In the genomic region with DNA sequence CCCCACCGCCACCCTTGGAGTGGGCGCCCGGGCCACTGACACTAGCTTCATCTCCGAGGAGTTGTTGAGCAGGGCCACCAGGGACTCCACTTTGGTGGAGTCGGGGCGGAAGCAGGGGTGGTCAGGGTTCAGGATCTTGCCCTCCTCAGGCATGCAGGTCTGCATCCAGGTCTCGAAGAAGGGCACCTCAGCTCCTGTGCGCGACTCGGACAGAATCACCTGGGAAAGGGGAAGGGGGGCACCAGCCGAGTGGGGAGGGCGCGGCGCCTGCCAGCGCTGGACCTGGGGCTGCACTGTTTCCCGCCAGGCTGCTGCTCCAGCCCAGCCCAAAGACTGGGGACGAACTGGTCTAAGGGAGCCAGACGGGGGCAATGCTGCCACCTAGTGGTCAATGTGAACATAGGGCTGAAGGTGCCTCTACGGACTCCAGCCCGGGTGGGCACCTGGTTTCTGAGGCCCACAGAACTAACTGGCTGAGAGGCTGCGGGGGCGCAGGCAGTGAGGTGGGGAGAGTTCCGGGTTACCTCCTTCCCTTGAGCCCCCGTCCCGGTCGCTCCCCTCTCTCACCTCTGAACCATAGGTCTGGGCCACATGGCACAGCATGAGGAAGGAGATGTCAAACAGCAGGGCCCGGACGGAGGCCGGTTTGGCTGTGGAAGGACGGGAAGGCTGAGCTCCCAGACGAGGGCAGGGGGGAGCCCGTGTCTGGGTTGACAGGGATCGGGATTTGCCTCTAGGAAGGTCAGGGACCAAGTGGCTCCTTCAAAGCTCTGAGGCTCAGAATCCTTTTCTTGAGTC, we compare ENCODE assay signal across 1 cellular context.
TF ChIP-seq lines count a peak whose summit lies in the region.

No MANE protein-coding gene starts in this region.

TF ChIP-seq in K562, 482 proteins besides CTCF, POLR2A, EP300 and RAD21 (continued from another document):
- TF ChIP-seq, protein P1, sequence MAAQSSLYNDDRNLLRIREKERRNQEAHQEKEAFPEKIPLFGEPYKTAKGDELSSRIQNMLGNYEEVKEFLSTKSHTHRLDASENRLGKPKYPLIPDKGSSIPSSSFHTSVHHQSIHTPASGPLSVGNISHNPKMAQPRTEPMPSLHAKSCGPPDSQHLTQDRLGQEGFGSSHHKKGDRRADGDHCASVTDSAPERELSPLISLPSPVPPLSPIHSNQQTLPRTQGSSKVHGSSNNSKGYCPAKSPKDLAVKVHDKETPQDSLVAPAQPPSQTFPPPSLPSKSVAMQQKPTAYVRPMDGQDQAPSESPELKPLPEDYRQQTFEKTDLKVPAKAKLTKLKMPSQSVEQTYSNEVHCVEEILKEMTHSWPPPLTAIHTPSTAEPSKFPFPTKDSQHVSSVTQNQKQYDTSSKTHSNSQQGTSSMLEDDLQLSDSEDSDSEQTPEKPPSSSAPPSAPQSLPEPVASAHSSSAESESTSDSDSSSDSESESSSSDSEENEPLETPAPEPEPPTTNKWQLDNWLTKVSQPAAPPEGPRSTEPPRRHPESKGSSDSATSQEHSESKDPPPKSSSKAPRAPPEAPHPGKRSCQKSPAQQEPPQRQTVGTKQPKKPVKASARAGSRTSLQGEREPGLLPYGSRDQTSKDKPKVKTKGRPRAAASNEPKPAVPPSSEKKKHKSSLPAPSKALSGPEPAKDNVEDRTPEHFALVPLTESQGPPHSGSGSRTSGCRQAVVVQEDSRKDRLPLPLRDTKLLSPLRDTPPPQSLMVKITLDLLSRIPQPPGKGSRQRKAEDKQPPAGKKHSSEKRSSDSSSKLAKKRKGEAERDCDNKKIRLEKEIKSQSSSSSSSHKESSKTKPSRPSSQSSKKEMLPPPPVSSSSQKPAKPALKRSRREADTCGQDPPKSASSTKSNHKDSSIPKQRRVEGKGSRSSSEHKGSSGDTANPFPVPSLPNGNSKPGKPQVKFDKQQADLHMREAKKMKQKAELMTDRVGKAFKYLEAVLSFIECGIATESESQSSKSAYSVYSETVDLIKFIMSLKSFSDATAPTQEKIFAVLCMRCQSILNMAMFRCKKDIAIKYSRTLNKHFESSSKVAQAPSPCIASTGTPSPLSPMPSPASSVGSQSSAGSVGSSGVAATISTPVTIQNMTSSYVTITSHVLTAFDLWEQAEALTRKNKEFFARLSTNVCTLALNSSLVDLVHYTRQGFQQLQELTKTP (IDR thresholded peaks at IDR 0.05; ENCODE audit: low read depth in 1 of 2, partially characterized antibody in 2 of 2), result no peak
- TF ChIP-seq, protein P2, sequence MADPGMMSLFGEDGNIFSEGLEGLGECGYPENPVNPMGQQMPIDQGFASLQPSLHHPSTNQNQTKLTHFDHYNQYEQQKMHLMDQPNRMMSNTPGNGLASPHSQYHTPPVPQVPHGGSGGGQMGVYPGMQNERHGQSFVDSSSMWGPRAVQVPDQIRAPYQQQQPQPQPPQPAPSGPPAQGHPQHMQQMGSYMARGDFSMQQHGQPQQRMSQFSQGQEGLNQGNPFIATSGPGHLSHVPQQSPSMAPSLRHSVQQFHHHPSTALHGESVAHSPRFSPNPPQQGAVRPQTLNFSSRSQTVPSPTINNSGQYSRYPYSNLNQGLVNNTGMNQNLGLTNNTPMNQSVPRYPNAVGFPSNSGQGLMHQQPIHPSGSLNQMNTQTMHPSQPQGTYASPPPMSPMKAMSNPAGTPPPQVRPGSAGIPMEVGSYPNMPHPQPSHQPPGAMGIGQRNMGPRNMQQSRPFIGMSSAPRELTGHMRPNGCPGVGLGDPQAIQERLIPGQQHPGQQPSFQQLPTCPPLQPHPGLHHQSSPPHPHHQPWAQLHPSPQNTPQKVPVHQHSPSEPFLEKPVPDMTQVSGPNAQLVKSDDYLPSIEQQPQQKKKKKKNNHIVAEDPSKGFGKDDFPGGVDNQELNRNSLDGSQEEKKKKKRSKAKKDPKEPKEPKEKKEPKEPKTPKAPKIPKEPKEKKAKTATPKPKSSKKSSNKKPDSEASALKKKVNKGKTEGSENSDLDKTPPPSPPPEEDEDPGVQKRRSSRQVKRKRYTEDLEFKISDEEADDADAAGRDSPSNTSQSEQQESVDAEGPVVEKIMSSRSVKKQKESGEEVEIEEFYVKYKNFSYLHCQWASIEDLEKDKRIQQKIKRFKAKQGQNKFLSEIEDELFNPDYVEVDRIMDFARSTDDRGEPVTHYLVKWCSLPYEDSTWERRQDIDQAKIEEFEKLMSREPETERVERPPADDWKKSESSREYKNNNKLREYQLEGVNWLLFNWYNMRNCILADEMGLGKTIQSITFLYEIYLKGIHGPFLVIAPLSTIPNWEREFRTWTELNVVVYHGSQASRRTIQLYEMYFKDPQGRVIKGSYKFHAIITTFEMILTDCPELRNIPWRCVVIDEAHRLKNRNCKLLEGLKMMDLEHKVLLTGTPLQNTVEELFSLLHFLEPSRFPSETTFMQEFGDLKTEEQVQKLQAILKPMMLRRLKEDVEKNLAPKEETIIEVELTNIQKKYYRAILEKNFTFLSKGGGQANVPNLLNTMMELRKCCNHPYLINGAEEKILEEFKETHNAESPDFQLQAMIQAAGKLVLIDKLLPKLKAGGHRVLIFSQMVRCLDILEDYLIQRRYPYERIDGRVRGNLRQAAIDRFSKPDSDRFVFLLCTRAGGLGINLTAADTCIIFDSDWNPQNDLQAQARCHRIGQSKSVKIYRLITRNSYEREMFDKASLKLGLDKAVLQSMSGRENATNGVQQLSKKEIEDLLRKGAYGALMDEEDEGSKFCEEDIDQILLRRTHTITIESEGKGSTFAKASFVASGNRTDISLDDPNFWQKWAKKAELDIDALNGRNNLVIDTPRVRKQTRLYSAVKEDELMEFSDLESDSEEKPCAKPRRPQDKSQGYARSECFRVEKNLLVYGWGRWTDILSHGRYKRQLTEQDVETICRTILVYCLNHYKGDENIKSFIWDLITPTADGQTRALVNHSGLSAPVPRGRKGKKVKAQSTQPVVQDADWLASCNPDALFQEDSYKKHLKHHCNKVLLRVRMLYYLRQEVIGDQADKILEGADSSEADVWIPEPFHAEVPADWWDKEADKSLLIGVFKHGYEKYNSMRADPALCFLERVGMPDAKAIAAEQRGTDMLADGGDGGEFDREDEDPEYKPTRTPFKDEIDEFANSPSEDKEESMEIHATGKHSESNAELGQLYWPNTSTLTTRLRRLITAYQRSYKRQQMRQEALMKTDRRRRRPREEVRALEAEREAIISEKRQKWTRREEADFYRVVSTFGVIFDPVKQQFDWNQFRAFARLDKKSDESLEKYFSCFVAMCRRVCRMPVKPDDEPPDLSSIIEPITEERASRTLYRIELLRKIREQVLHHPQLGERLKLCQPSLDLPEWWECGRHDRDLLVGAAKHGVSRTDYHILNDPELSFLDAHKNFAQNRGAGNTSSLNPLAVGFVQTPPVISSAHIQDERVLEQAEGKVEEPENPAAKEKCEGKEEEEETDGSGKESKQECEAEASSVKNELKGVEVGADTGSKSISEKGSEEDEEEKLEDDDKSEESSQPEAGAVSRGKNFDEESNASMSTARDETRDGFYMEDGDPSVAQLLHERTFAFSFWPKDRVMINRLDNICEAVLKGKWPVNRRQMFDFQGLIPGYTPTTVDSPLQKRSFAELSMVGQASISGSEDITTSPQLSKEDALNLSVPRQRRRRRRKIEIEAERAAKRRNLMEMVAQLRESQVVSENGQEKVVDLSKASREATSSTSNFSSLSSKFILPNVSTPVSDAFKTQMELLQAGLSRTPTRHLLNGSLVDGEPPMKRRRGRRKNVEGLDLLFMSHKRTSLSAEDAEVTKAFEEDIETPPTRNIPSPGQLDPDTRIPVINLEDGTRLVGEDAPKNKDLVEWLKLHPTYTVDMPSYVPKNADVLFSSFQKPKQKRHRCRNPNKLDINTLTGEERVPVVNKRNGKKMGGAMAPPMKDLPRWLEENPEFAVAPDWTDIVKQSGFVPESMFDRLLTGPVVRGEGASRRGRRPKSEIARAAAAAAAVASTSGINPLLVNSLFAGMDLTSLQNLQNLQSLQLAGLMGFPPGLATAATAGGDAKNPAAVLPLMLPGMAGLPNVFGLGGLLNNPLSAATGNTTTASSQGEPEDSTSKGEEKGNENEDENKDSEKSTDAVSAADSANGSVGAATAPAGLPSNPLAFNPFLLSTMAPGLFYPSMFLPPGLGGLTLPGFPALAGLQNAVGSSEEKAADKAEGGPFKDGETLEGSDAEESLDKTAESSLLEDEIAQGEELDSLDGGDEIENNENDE (IDR thresholded peaks at IDR 0.05; ENCODE audit: low read depth, low read length), result no peak
- TF ChIP-seq HDAC3 (IDR thresholded peaks at IDR 0.05; ENCODE audit: borderline replicate concordance, partially characterized antibody), result no peak
- TF ChIP-seq SMC3 (conservative IDR thresholded peaks at IDR 0.05; ENCODE audit: insufficient read depth, low read depth, low read length), result peak; percentile 67
- TF ChIP-seq JUND (IDR thresholded peaks at IDR 0.05; ENCODE audit: borderline replicate concordance, low read depth, low read length), result 0 out of 2 replicates have a peak, but pooled peaks have one; percentile 25
- TF ChIP-seq JUND (tag; IDR thresholded peaks at IDR 0.05; ENCODE audit: borderline replicate concordance, low read depth, low read length), result no peak
- TF ChIP-seq ZNF695 (CRISPR knock-in tag; IDR thresholded peaks at IDR 0.05), result no peak
